In the genomic region with DNA sequence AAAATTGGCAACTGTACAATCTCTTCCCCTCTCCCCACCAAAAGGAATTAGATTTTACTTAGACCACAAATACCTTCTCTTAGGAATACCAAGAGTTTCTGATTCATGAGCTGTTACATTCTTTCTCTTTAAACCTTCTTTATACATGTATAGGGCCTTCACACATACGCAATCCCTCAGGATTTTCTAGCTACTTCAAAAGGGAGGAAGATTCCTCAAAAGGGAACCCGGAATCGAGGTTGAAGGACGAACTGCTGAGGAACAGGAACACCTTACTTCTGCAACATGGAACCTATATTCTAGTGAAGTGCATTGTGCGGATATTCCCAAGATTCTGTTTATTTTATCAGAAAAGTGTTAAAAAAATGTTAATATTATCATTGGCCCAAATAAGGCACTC, we compare ENCODE assay signal across 28 cellular contexts. TPM values are rescaled to one million over a fixed set of nuclear protein-coding genes. Genes with fewer than 3 reads are reported as not detected.
A peak's percentile ranks its signal among the peaks of the same experiment; 100 is the strongest.
DNase-seq lines count a peak whose midpoint lies in the region; ATAC-seq and TF ChIP-seq lines count a peak whose summit lies in the region.
"Had no signal": no experiment of that assay in that cellular context is flagged by ENCODE, and none has a peak within 500 bp of the region (broad histone marks: within the 10 kb centered on the region; RNA-seq: fewer than 3 reads in every experiment).

No MANE protein-coding gene starts in this region.

- DNase-seq in endodermal cell, result peak; percentile 66
- no peak for DNase-seq in stimulated activated CD4-positive, alpha-beta T cell treated with anti-CD3 and anti-CD28 coated beads, Interleukin-4, amount 100 ng/mL, for 4 hours
- no peak for DNase-seq in GM10248 (ENCODE audit: extremely low spot score)
- DNase-seq: Caco-2; CD8-positive, alpha-beta T cell; GDM1; HFFc6; Karpas-422; NCI-H1092; NCI-H1436; NCI-H187; NCI-H2081 treated with DMSO at 0.1 percent for 48 hours; NCI-H2171; NCI-H226; NCI-H510A; NCI-H69; OCI-M1; Peyer's patch; SHP77 treated with DMSO at 0.1 percent for 48 hours had no signal

- peak overlapping the region; percentile 20 for H3K4me3 ChIP-seq in HUES64 (ENCODE audit: low read length)
- H3K4me3 ChIP-seq in endodermal cell (ENCODE audit: low read length), result no peak overlapping the region
- H3K4me3 ChIP-seq in iPS-20b (ENCODE audit: low read length), result peak overlapping the region; percentile 59
- H3K4me3 ChIP-seq: HAP-1, Peyer's patch, SK-N-MC had no signal

- TF ChIP-seq CTCF in endodermal cell (conservative IDR thresholded peaks at IDR 0.05), result no peak
- no peak for TF ChIP-seq CTCF in GM10248 (IDR thresholded peaks at IDR 0.05; ENCODE audit: control extremely low read depth, extremely low read depth, low read depth, missing control alignments)

- CTCF ChIA-PET in GM10248 (lab: Yijun Ruan, JAX), result no interaction called here

- H3K36me3 ChIP-seq in HUES64 (ENCODE audit: insufficient read depth, low read length), result no peaks in the 10 kb centered on the region
- H3K36me3 ChIP-seq in endodermal cell (ENCODE audit: control insufficient read depth, insufficient read depth, low read length), result no peaks in the 10 kb centered on the region
- 0 out of 2 replicates have a peak, but pooled peaks cover 3% of the 10 kb centered on the region for H3K36me3 ChIP-seq in iPS-20b (ENCODE audit: insufficient read depth, low read depth, low read length)
- H3K36me3 ChIP-seq: Peyer's patch had no signal

- no peaks in the 10 kb centered on the region for H3K27me3 Mint-ChIP-seq in endodermal cell (ENCODE audit: insufficient read depth)
- H3K27me3 Mint-ChIP-seq: B cell had no signal

- H3K27me3 ChIP-seq in HUES64 (ENCODE audit: insufficient read depth, low read length) (no peaks in the 10 kb centered on the region), endodermal cell (ENCODE audit: control insufficient read depth, insufficient read depth, low read length, poor library complexity, severe bottlenecking) (no peaks in the 10 kb centered on the region), iPS-20b (ENCODE audit: insufficient read depth, low read length) (no peaks in the 10 kb centered on the region)
- H3K27me3 ChIP-seq: Peyer's patch had no signal

- peaks cover 7% of the 10 kb centered on the region for H3K36me3 Mint-ChIP-seq in endodermal cell (ENCODE audit: low read depth)
- H3K36me3 Mint-ChIP-seq: CD8-positive, alpha-beta T cell had no signal

- peak overlapping the region; percentile 84; the same call in 1 of the 2 replicates for H3K27ac ChIP-seq in HUES64 (ENCODE audit: low read depth, low read length)
- no peak overlapping the region for H3K27ac ChIP-seq in endodermal cell (ENCODE audit: low read depth, low read length)
- no peak overlapping the region for H3K27ac ChIP-seq in iPS-20b (ENCODE audit: low read length)
- H3K27ac ChIP-seq: C4-2B, Peyer's patch, SK-N-MC had no signal

- WGBS in HUES64, result 7% methylated on average over 4 of the region's 5 CpGs
- WGBS in endodermal cell (ENCODE audit: insufficient coverage in 1 of 2, insufficient read length in 1 of 2), 2 experiments, result 28 to 29% methylated on average over 4 to 5 of the region's 5 CpGs

- ATAC-seq in GM19351 (IDR thresholded peaks at IDR 0.05; ENCODE audit: unreplicated experiment) (no peak), HG03025 (IDR thresholded peaks at IDR 0.05; ENCODE audit: low FRiP score, unreplicated experiment) (no peak)
- ATAC-seq: CD8-positive, alpha-beta T cell; HepG2 had no signal

- H3K9me3 ChIP-seq in HUES64 (ENCODE audit: insufficient read depth, low read depth, low read length), result no peaks in the 10 kb centered on the region
- no peaks in the 10 kb centered on the region for H3K9me3 ChIP-seq in endodermal cell (ENCODE audit: control insufficient read depth, low read length)
- no peaks in the 10 kb centered on the region for H3K9me3 ChIP-seq in iPS-20b (ENCODE audit: insufficient read depth, low read depth, low read length)
- H3K9me3 ChIP-seq: Caco-2, HAP-1, Peyer's patch had no signal

- peak overlapping the region; percentile 95 for H3K27ac Mint-ChIP-seq in endodermal cell
- H3K27ac Mint-ChIP-seq: B cell; CD8-positive, alpha-beta T cell; HFFc6 had no signal

- POLR2A ChIA-PET in GM10248 (lab: Yijun Ruan, JAX), result no interaction called here

- H3K9me3 Mint-ChIP-seq in endodermal cell, result no peaks in the 10 kb centered on the region

- H3K9ac ChIP-seq in HUES64 (ENCODE audit: low read depth, low read length) (peak overlapping the region; percentile 48; the same call in 1 of the 2 replicates), endodermal cell (ENCODE audit: extremely low read depth, low read length, poor library complexity, severe bottlenecking) (peak overlapping the region; percentile 49), iPS-20b (ENCODE audit: low read depth, low read length) (peak overlapping the region; percentile 40; the same call in 1 of the 2 replicates)

- H3K4me1 Mint-ChIP-seq in endodermal cell, result peaks cover 60% of the 10 kb centered on the region
- H3K4me1 Mint-ChIP-seq: B cell had no signal

- H3K4me1 ChIP-seq in HUES64 (ENCODE audit: insufficient read depth, low read length), result peaks cover 60% of the 10 kb centered on the region
- peaks cover 3% of the 10 kb centered on the region for H3K4me1 ChIP-seq in endodermal cell (ENCODE audit: control insufficient read depth, insufficient read depth, low read length)
- peaks cover 51% of the 10 kb centered on the region for H3K4me1 ChIP-seq in iPS-20b (ENCODE audit: insufficient read depth, low read length)
- H3K4me1 ChIP-seq: Caco-2, Peyer's patch had no signal

- peak overlapping the region; percentile 30 for H3K4me3 Mint-ChIP-seq in endodermal cell
- H3K4me3 Mint-ChIP-seq: B cell; CD8-positive, alpha-beta T cell; HFFc6 had no signal

RNA-seq across cellular contexts. Expression of gene GABRB3, which starts 52.3 kb away (rescaled TPM):
- 98.5 TPM for polyA plus RNA-seq in HUES64 (2013, experiment 1 of 2)
- 81.1 TPM for polyA plus RNA-seq in HUES64 (2013, experiment 2 of 2)
- total RNA-seq in endodermal cell, result 100 to 1,000 TPM in 1 of 2 donors, 10 to 100 TPM in 1; 81.8 to 122 TPM
- polyA plus RNA-seq in endodermal cell (2013, experiment 1 of 2), result 30.2 TPM
- 30.3 TPM for polyA plus RNA-seq in endodermal cell (2013, experiment 2 of 2)
- total RNA-seq: B cell, Caco-2, HepG2 had no signal
- polyA plus RNA-seq: HepG2 had no signal
